16 cellular contexts compared by ENCODE assay signal in genomic region chr10:113356794-113357687, GRCh38.
"Had no signal": no experiment of that assay in that cellular context is flagged by ENCODE, and none has a peak within 500 bp of the region (broad histone marks: within the 10 kb centered on the region; RNA-seq: fewer than 3 reads in every experiment).

No MANE protein-coding gene starts in this region.

- H3K4me1 Mint-ChIP-seq: activated CD8-positive, alpha-beta memory T cell treated with anti-CD3 and anti-CD28 coated beads, Interleukin-2, amount 10 ng/mL, durations not matched to agents 7 days and 5 days; activated naive CD4-positive, alpha-beta T cell treated with anti-CD3 and anti-CD28 coated beads, Interleukin-2, amount 10 ng/mL, durations not matched to agents 7 days and 5 days had no signal

- H3K4me3 ChIP-seq: neural progenitor cell, pancreas, thyroid gland, uterus had no signal

- H3K27me3 ChIP-seq: neural progenitor cell, pancreas, thyroid gland, uterus had no signal

- ATAC-seq: activated CD8-positive, alpha-beta memory T cell treated with anti-CD3 and anti-CD28 coated beads, Interleukin-2, amount 10 ng/mL, durations not matched to agents 7 days and 5 days; effector memory CD8-positive, alpha-beta T cell; foreskin keratinocyte; pancreas; stimulated activated effector memory CD8-positive, alpha-beta T cell treated with anti-CD3 and anti-CD28 coated beads, Interleukin-12 subunit alpha, Interleukin-12 subunit beta, amount 100 ng/mL, for 72 hours had no signal

- DNase-seq: activated CD4-positive, alpha-beta T cell treated with anti-CD3 and anti-CD28 coated beads, Interleukin-2, amount 50 U/mL, for 48 hours; activated CD8-positive, alpha-beta memory T cell treated with anti-CD3 and anti-CD28 coated beads, Interleukin-2, amount 10 ng/mL, durations not matched to agents 7 days and 5 days; activated naive CD4-positive, alpha-beta T cell treated with anti-CD3 and anti-CD28 coated beads, Interleukin-2, amount 10 ng/mL, durations not matched to agents 7 days and 5 days; activated T-cell treated with anti-CD3 and anti-CD28 coated beads, Interleukin-2, amount 50 U/mL, for 1 hour; dermis blood vessel endothelial cell; effector memory CD8-positive, alpha-beta T cell; hypothalamus; pancreas; thyroid gland; uterus; WERI-Rb-1 had no signal

- H3K9me3 ChIP-seq: pancreas, thyroid gland, uterus had no signal

- H3K36me3 ChIP-seq: neural progenitor cell, pancreas, thyroid gland, uterus, WERI-Rb-1 had no signal

- H3K4me1 ChIP-seq: foreskin keratinocyte, pancreas had no signal

- H3K4me2 ChIP-seq: neural progenitor cell had no signal

- H3K4me3 Mint-ChIP-seq: activated CD8-positive, alpha-beta memory T cell treated with anti-CD3 and anti-CD28 coated beads, Interleukin-2, amount 10 ng/mL, durations not matched to agents 7 days and 5 days; activated naive CD4-positive, alpha-beta T cell treated with anti-CD3 and anti-CD28 coated beads, Interleukin-2, amount 10 ng/mL, durations not matched to agents 7 days and 5 days; effector memory CD8-positive, alpha-beta T cell; neural progenitor cell; stimulated activated effector memory CD8-positive, alpha-beta T cell treated with anti-CD3 and anti-CD28 coated beads, Interleukin-12 subunit alpha, Interleukin-12 subunit beta, amount 100 ng/mL, for 72 hours had no signal

- H3K9ac ChIP-seq: neural progenitor cell had no signal

- H3K27ac ChIP-seq: epithelial cell of prostate, foreskin keratinocyte, neural progenitor cell, pancreas, thyroid gland, WERI-Rb-1 had no signal

- H3K27me3 Mint-ChIP-seq: activated naive CD4-positive, alpha-beta T cell treated with anti-CD3 and anti-CD28 coated beads, Interleukin-2, amount 10 ng/mL, durations not matched to agents 7 days and 5 days had no signal

- H3K9me3 Mint-ChIP-seq: activated naive CD4-positive, alpha-beta T cell treated with anti-CD3 and anti-CD28 coated beads, Interleukin-2, amount 10 ng/mL, durations not matched to agents 7 days and 5 days; activated T-helper 2 cell treated with anti-CD3 and anti-CD28 coated beads, Interferon-gamma antibody, Interleukin-2, Interleukin-4, amounts not matched to agents 10 μg/mL and 5 μg/mL and 100 μg/mL, durations not matched to agents 14 hours and 24 hours and 36 hours; effector memory CD8-positive, alpha-beta T cell; stimulated activated effector memory CD8-positive, alpha-beta T cell treated with anti-CD3 and anti-CD28 coated beads, Interleukin-12 subunit alpha, Interleukin-12 subunit beta, amount 100 ng/mL, for 72 hours had no signal

- H3K27ac Mint-ChIP-seq: activated CD8-positive, alpha-beta memory T cell treated with anti-CD3 and anti-CD28 coated beads, Interleukin-2, amount 10 ng/mL, durations not matched to agents 7 days and 5 days; activated naive CD4-positive, alpha-beta T cell treated with anti-CD3 and anti-CD28 coated beads, Interleukin-2, amount 10 ng/mL, durations not matched to agents 7 days and 5 days; activated T-helper 2 cell treated with anti-CD3 and anti-CD28 coated beads, Interferon-gamma antibody, Interleukin-2, Interleukin-4, amounts not matched to agents 10 μg/mL and 5 μg/mL and 100 μg/mL, durations not matched to agents 14 hours and 24 hours and 36 hours; effector memory CD8-positive, alpha-beta T cell; stimulated activated effector memory CD8-positive, alpha-beta T cell treated with anti-CD3 and anti-CD28 coated beads, Interleukin-12 subunit alpha, Interleukin-12 subunit beta, amount 100 ng/mL, for 72 hours had no signal

- H3K36me3 Mint-ChIP-seq: activated CD8-positive, alpha-beta memory T cell treated with anti-CD3 and anti-CD28 coated beads, Interleukin-2, amount 10 ng/mL, durations not matched to agents 7 days and 5 days; activated naive CD4-positive, alpha-beta T cell treated with anti-CD3 and anti-CD28 coated beads, Interleukin-2, amount 10 ng/mL, durations not matched to agents 7 days and 5 days; neural progenitor cell; stimulated activated effector memory CD8-positive, alpha-beta T cell treated with anti-CD3 and anti-CD28 coated beads, Interleukin-12 subunit alpha, Interleukin-12 subunit beta, amount 100 ng/mL, for 72 hours had no signal
